Comparison of ENCODE assay signal across 1 cellular context in the genomic region with DNA sequence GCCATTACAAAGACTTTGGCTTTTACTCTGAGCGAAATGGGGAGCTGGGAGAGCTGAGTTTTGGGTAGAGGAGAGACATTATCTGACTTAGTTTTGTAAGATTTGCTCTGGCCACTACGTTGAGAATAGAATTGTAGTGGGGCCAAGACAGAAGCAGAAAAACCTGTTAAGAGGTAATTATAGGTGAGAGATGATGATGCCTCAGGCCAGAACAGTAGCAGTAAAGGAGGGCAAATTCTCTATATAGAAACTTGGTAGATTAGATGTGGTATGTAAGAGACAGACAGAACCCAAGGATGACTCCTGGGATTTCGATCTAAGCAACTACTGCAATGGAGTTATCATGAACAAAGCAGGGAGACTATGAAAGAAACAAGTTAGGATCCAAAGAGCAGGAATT.
TF ChIP-seq lines count a peak whose summit lies in the region.

No MANE protein-coding gene starts in this region.

TF ChIP-seq in GM23338, 12 proteins besides CTCF, POLR2A, EP300 and RAD21 (continued from another document):
- TF ChIP-seq ZNF462 (CRISPR knock-in tag; IDR thresholded peaks at IDR 0.05) (no peak), POLR2AphosphoS5 (IDR thresholded peaks at IDR 0.05; ENCODE audit: low read depth) (no peak), CREB1 (CRISPR knock-in tag; IDR thresholded peaks at IDR 0.05; ENCODE audit: low read depth) (no peak), STAT1 (IDR thresholded peaks at IDR 0.05; ENCODE audit: unreplicated experiment) (no peak), NANOG (IDR thresholded peaks at IDR 0.05; ENCODE audit: borderline replicate concordance) (no peak), ZNF331 (CRISPR knock-in tag; IDR thresholded peaks at IDR 0.05; ENCODE audit: low read depth) (no peak), EZH2 (IDR thresholded peaks at IDR 0.05; ENCODE audit: low read depth, unreplicated experiment) (no peak), REST (IDR thresholded peaks at IDR 0.05; ENCODE audit: unreplicated experiment) (no peak)
